11 cellular contexts compared by ENCODE assay signal in the genomic region with DNA sequence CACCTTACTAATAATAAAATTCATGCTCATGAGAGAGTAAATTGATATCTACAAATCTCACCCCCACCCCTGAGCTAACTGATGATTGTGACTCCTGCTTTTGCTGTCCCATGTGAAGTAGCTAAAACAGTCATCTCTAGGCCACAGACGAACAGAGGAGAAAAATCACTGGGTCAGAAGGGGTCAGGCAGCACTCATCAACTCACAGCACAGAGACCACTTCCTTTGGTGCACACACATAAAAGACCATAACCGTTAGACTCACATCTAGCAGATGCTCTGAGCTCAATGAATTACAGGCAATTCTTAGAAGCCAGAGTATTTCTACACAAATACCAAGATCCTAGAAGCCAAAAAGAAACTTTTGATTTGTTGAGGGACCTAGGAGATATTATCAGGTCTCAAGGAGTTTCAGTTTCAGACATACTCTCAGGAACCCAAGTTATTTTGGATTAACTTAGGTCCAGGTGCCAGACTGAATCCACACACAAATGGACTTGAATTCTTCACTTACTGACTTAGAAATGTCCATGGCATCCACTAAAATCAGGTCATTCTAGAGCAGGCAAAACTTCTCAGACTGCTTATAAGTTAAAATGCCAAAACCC.
DNase-seq lines count a peak whose midpoint lies in the region; ATAC-seq and TF ChIP-seq lines count a peak whose summit lies in the region.
"Had no signal": no experiment of that assay in that cellular context is flagged by ENCODE, and none has a peak within 500 bp of the region (broad histone marks: within the 10 kb centered on the region; RNA-seq: fewer than 3 reads in every experiment).

No MANE protein-coding gene starts in this region.

- WGBS in spleen, 5 donors = 16 to 37% (median 19%) methylated on average over 2 of the region's 2 CpGs

- CTCF ChIA-PET in activated CD8-positive, alpha-beta T cell treated with anti-CD3 and anti-CD28 coated beads for 36 hours (lab: Charles Lee) = interaction anchor here (0.8 to 1.2 kb wide), 3 partner anchors 18 to 35 kb away, joined by 3 to 7 read pairs (median 4); no protein-coding TSS in a partner anchor

- H3K36me3 ChIP-seq in breast epithelium = no peaks in the 10 kb centered on the region
- H3K36me3 ChIP-seq in spleen = no peaks in the 10 kb centered on the region

- no peaks in the 10 kb centered on the region for H3K36me3 Mint-ChIP-seq in activated CD8-positive, alpha-beta T cell treated with anti-CD3 and anti-CD28 coated beads for 36 hours (ENCODE audit: low read depth)

- DNase-seq in activated CD8-positive, alpha-beta T cell treated with anti-CD3 and anti-CD28 coated beads for 36 hours = peak; percentile 60
- DNase-seq in breast epithelium (ENCODE audit: low spot score in 2 of 2) = no peak
- DNase-seq in activated effector memory CD4-positive, alpha-beta T cell treated with Interleukin-2 at 50 U/mL for 16 hours = no peak
- DNase-seq in spleen = no peak
- no peak for DNase-seq in NCI-H2171 treated with DMSO at 0.1 percent for 48 hours (lab: John Stamatoyannopoulos, UW)
- DNase-seq: activated CD4-positive, alpha-beta T cell treated with anti-CD3 and anti-CD28 coated beads, Interleukin-2, amount 50 U/mL, for 1 hour; DMS53; hypothalamus had no signal

- peaks cover 3% of the 10 kb centered on the region for H3K27me3 Mint-ChIP-seq in activated CD8-positive, alpha-beta T cell treated with anti-CD3 and anti-CD28 coated beads for 36 hours

- H3K9me3 ChIP-seq in breast epithelium = no peaks in the 10 kb centered on the region
- H3K9me3 ChIP-seq in spleen = no peaks in the 10 kb centered on the region

- POLR2A ChIA-PET in activated CD8-positive, alpha-beta T cell treated with anti-CD3 and anti-CD28 coated beads for 36 hours (lab: Charles Lee) = no interaction called here

- intact Hi-C loops in activated CD8-positive, alpha-beta T cell treated with anti-CD3 and anti-CD28 coated beads for 36 hours (cut with micrococcal nuclease) = no loop called here
- intact Hi-C loops in breast epithelium (cut with DNase I; ENCODE audit: low total_unique reads) (no loop called here), spleen (cut with DNase I; ENCODE audit: low total_unique reads) (no loop called here)

- ATAC-seq in GM18505 (IDR thresholded peaks at IDR 0.05; ENCODE audit: unreplicated experiment) = peak; percentile 81
- peak; percentile 70 for ATAC-seq in GM21360 (IDR thresholded peaks at IDR 0.05; ENCODE audit: unreplicated experiment)
- peak; percentile 81 for ATAC-seq in HG03108 (IDR thresholded peaks at IDR 0.05; ENCODE audit: unreplicated experiment)
- peak; percentile 97 for ATAC-seq in activated CD8-positive, alpha-beta T cell treated with anti-CD3 and anti-CD28 coated beads for 36 hours

- H3K27me3 ChIP-seq in breast epithelium (no peaks in the 10 kb centered on the region), spleen (replicated peaks in 1 of 7) (no peaks in the 10 kb centered on the region)

- no peak overlapping the region for H3K4me3 ChIP-seq in breast epithelium
- H3K4me3 ChIP-seq in spleen = no peak overlapping the region

- no peak overlapping the region for H3K27ac ChIP-seq in breast epithelium
- peak overlapping the region in 1 of 8 donors; percentile 15 for H3K27ac ChIP-seq in spleen

- H3K4me1 Mint-ChIP-seq in activated CD8-positive, alpha-beta T cell treated with anti-CD3 and anti-CD28 coated beads for 36 hours (ENCODE audit: low read depth) = peaks cover 30% of the 10 kb centered on the region

- H3K27ac Mint-ChIP-seq in activated CD8-positive, alpha-beta T cell treated with anti-CD3 and anti-CD28 coated beads for 36 hours = peak overlapping the region; percentile 30

- TF ChIP-seq POLR2A in GM18505 (IDR thresholded peaks at IDR 0.05; ENCODE audit: borderline replicate concordance, extremely low read depth, insufficient read depth, insufficient read length) (no peak), breast epithelium (IDR thresholded peaks at IDR 0.05) (no peak), spleen (IDR thresholded peaks at IDR 0.05) (no peak)

- H3K4me1 ChIP-seq in breast epithelium (no peaks in the 10 kb centered on the region), spleen (peaks cover 4 to 18% (median 12%) of the 10 kb centered on the region in 6 donors)

- H3K9me3 Mint-ChIP-seq in activated CD8-positive, alpha-beta T cell treated with anti-CD3 and anti-CD28 coated beads for 36 hours = no peaks in the 10 kb centered on the region

- no peak overlapping the region for H3K4me3 Mint-ChIP-seq in activated CD8-positive, alpha-beta T cell treated with anti-CD3 and anti-CD28 coated beads for 36 hours

- no peak for TF ChIP-seq CTCF in activated CD8-positive, alpha-beta T cell treated with anti-CD3 and anti-CD28 coated beads for 36 hours (IDR thresholded peaks at IDR 0.05)
- TF ChIP-seq CTCF in breast epithelium (IDR thresholded peaks at IDR 0.05) (no peak), spleen (IDR thresholded peaks at IDR 0.05 in 8 of 11, conservative IDR thresholded peaks at IDR 0.05 in 3 of 11) (no peak)
